Comparison of ENCODE assay signal across 8 cellular contexts in the genomic region with DNA sequence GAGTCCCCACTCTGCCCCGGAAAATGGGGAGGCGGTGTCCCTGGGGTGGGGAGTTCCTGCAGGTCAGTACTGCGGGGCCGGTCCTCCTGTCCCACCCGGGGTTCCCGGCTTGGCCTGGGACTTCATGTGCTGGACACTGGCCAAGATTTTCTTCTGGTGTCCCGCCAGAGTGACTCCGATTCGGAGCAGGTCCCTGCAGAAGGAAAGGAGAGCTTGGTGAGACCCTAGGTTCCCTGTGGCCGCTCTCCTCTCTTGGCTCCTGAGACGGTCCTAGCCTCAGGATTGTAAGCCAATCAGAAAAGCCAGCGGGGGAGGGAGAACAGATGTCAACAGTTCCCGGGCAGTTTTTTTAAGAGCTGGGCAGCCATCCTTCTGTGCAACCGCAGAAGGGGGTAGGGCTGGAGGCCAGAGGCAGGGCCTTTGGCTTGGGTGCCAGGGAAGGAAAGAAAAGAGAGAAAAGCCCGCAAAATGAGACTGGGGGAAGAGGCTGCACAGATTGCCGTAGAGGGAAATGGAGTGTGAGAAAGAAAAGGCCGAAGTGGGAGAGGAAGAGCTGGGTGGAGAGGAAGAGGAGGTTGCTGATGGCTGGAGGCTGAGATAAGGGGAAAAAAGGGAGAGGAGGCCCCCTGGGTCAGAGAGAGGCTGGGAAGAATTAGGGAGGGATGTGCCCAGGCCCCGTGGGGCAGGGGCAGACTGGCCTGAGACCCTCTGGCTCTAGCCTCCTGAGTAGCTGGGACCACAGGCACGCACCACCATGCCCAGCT. TPM values are rescaled to one million over a fixed set of nuclear protein-coding genes. Genes with fewer than 3 reads are reported as not detected.
DNase-seq lines count a peak whose midpoint lies in the region; ATAC-seq and TF ChIP-seq lines count a peak whose summit lies in the region.

No MANE protein-coding gene starts in this region.

- ATAC-seq in GM21717 (IDR thresholded peaks at IDR 0.05; ENCODE audit: unreplicated experiment) (peak; percentile 96), Panc1 (peak; percentile 63)

- CTCF ChIA-PET in Panc1 (lab: Charles Lee) = interaction anchor here (2.1 kb wide), 1 partner anchor 49 kb away, joined by 6 read pairs; a partner anchor contains a TSS

- peak overlapping the region; percentile 99 for H3K27ac ChIP-seq in Panc1 (ENCODE audit: low read length)
- H3K27ac ChIP-seq in stomach = peak overlapping the region; percentile 7 to 80 (median 55)

- H3K9me3 ChIP-seq in Panc1 (ENCODE audit: control insufficient read depth, insufficient read depth, low read depth, low read length) (no peaks in the 10 kb centered on the region), stomach (no peaks in the 10 kb centered on the region)

- POLR2A ChIA-PET in Panc1 (lab: Charles Lee) = interaction anchor here (0.7 kb wide), 1 partner anchor 206 kb away, joined by 9 read pairs; no protein-coding TSS in a partner anchor

- in situ Hi-C loops in Panc1 (cut with HindIII; ENCODE audit: low pct_unique_long_range_greater_than_20kb, low sequenced_read_pairs) = no loop called here

- H3K27me3 ChIP-seq in Panc1 (ENCODE audit: control insufficient read depth, insufficient read depth, low read length) (no peaks in the 10 kb centered on the region), stomach (peaks cover 0 to 25% (median 0%) of the 10 kb centered on the region in 3 donors)

- no peak for TF ChIP-seq EP300 in stomach (IDR thresholded peaks at IDR 0.05)

- BruUV-seq in Panc1 (replicated peaks; lab: Mats Ljungman, UMichigan) = no TSS peak

- H3K4me1 ChIP-seq in Panc1 (ENCODE audit: control insufficient read depth, insufficient read depth, low read length) (peaks cover 59% of the 10 kb centered on the region), stomach (peaks cover 24 to 49% (median 33%) of the 10 kb centered on the region in 4 donors)

- no peak overlapping the region for H3K4me3 ChIP-seq in Panc1 (ENCODE audit: low read depth in 2 of 2, low read length in 2 of 2)
- peak overlapping the region in 2 of 4 donors; percentile 18 to 32 for H3K4me3 ChIP-seq in stomach

- peak; percentile 68 for DNase-seq in activated effector memory CD4-positive, alpha-beta T cell treated with anti-CD3 and anti-CD28 coated beads, Interleukin-2, amount 50 U/mL, for 16 hours
- DNase-seq in activated effector memory CD4-positive, alpha-beta T cell treated with Interleukin-2 at 50 U/mL for 16 hours = no peak
- peak; percentile 52 for DNase-seq in HuH-7.5 (ENCODE audit: low spot score)
- DNase-seq in Panc1 (ENCODE audit: low read depth, low spot score) = no peak
- peak; percentile 81 for DNase-seq in cerebellar cortex (ENCODE audit: low spot score)
- DNase-seq in left kidney (ENCODE audit: low read depth, low spot score) = peak; percentile 90
- DNase-seq in stomach = peak; percentile 83

- WGBS in stomach, 5 donors = 12 to 23% (median 20%) methylated on average over 10 to 19 of the region's 19 CpGs

- no peaks in the 10 kb centered on the region for H3K36me3 ChIP-seq in Panc1 (ENCODE audit: control insufficient read depth, insufficient read depth, low read length)
- H3K36me3 ChIP-seq in stomach = peaks cover 26 to 46% (median 44%) of the 10 kb centered on the region in 4 donors

- TF ChIP-seq CTCF in Panc1 (IDR thresholded peaks at IDR 0.05) (no peak), stomach (IDR thresholded peaks at IDR 0.05) (no peak)

- no peak for TF ChIP-seq POLR2A in stomach (IDR thresholded peaks at IDR 0.05)

- intact Hi-C loops in Panc1 (cut with micrococcal nuclease; ENCODE audit: unreplicated experiment) (loop anchor here (5.0 kb wide), 1 partner anchor 49 kb away; a partner anchor contains a TSS), stomach (cut with DNase I; ENCODE audit: low total_unique reads) (loop anchor here (5.0 kb wide), 1 partner anchor 49 kb away; a partner anchor contains a TSS)

RNA-seq across cellular contexts. Expression of a gene that starts 23.7 kb away (rescaled TPM):
- 192 TPM for total RNA-seq in Panc1 (2021; ENCODE audit: unreplicated experiment)
- 219 TPM for polyA plus RNA-seq in Panc1 (2012; ENCODE audit: insufficient read length)
- total RNA-seq in stomach = 100 to 1,000 TPM in 1 of 5 donors, 10 to 100 TPM in 4; 22.2 to 128 (median 67.2) TPM
- 10 to 100 TPM in 2 of 3 donors, 1 to 10 TPM in 1; 7.3 to 17.7 (median 13.9) TPM for polyA plus RNA-seq in stomach

RNA-seq across cellular contexts. Expression of a gene that starts 48.9 kb away (rescaled TPM):
- total RNA-seq in Panc1 (2021; ENCODE audit: unreplicated experiment) = 31.1 TPM
- polyA plus RNA-seq in Panc1 (2012; ENCODE audit: insufficient read length) = 37.1 TPM
- 10 to 100 TPM in 3 of 5 donors, 1 to 10 TPM in 2; 2.9 to 44.6 (median 25.9) TPM for total RNA-seq in stomach
- polyA plus RNA-seq in stomach = 10 to 100 TPM in 1 of 3 donors, 1 to 10 TPM in 2; 4.9 to 21.7 (median 9.0) TPM

Comparison
In these comparisons a context has a peak if more than half of its experiments do, and no peak if none do; other contexts are left out.
1. DNase-seq: peak in activated effector memory CD4-positive, alpha-beta T cell treated with anti-CD3 and anti-CD28 coated beads, Interleukin-2, amount 50 U/mL, for 16 hours (single experiment), HuH-7.5 (single experiment), cerebellar cortex (single experiment), left kidney (single experiment) and stomach (single experiment); none in activated effector memory CD4-positive, alpha-beta T cell treated with Interleukin-2 at 50 U/mL for 16 hours (single experiment) and Panc1 (single experiment).